ENCODE assay signal across 17 cellular contexts in the genomic region with DNA sequence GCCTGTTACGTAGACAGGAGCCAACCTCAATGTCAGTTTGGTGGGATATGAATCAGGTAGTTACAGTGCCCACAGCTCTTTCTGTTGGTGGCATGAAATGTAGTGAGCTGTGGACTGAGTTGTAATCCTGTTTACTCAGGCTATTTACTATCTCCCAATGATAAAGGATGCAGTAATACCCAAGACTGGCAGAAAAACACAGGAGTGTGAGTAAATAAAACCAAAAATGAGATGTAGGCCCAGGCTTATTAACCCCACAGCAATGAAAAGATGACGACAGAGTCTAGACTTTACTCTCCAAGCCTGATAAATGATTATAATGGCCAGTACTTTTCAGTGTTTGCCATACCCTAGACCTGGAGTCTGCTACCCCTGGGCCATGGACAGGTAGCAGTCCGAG. TPM values are rescaled to one million over a fixed set of nuclear protein-coding genes. Genes with fewer than 3 reads are reported as not detected.
DNase-seq lines count a peak whose midpoint lies in the region; ATAC-seq and TF ChIP-seq lines count a peak whose summit lies in the region.
"Had no signal": no experiment of that assay in that cellular context is flagged by ENCODE, and none has a peak within 500 bp of the region (broad histone marks: within the 10 kb centered on the region; RNA-seq: fewer than 3 reads in every experiment).

No MANE protein-coding gene starts in this region.

- CTCF ChIA-PET in Calu3 (lab: Charles Lee) = interaction anchor here (1.2 kb wide), 1 partner anchor 9 kb away, joined by 6 read pairs; no protein-coding TSS in a partner anchor

- H3K27ac ChIP-seq in aorta (ENCODE audit: low read depth in 1 of 2, low read length in 2 of 2) = no peak overlapping the region
- H3K27ac ChIP-seq in heart left ventricle = no peak overlapping the region
- H3K27ac ChIP-seq: 22Rv1; A549; BLaER1 treated with 17β-estradiol and CSF1 and Interleukin-3, amounts not matched to agents 10 nM and 100 nM; C4-2B had no signal

- peaks cover 6% of the 10 kb centered on the region for H3K9me3 Mint-ChIP-seq in Calu3 (ENCODE audit: low read depth, unreplicated experiment)

- peak overlapping the region; percentile 93 for H3K27ac Mint-ChIP-seq in Calu3 (ENCODE audit: unreplicated experiment)
- H3K27ac Mint-ChIP-seq: B cell; CD4-positive, alpha-beta T cell; CD8-positive, alpha-beta memory T cell had no signal

- intact Hi-C loops in Calu3 (cut with micrococcal nuclease; ENCODE audit: unreplicated experiment) (no loop called here), aorta (cut with DNase I) (no loop called here), heart left ventricle (cut with DNase I) (no loop called here)

- peak; percentile 66 for DNase-seq in NCI-H146 (lab: John Stamatoyannopoulos, UW)
- DNase-seq in NCI-H146 treated with DMSO at 0.1 percent for 48 hours (lab: John Stamatoyannopoulos, UW; ENCODE audit: unreplicated experiment) = no peak
- no peak for DNase-seq in Calu3
- DNase-seq in NCI-H69 (lab: John Stamatoyannopoulos, UW) = peak; percentile 95
- DNase-seq in aorta = no peak
- DNase-seq in heart left ventricle = no peak
- DNase-seq: AML-193; CD4-positive, alpha-beta T cell; CD8-positive, alpha-beta memory T cell; COR-L47; DMS79 treated with DMSO at 0.1 percent for 48 hours; GF-D8 had no signal

- no peak overlapping the region for H3K4me3 ChIP-seq in aorta (ENCODE audit: low read length in 2 of 2)
- H3K4me3 ChIP-seq in heart left ventricle = no peak overlapping the region
- H3K4me3 ChIP-seq: A549; BLaER1 treated with 17β-estradiol and CSF1 and Interleukin-3, amounts not matched to agents 10 nM and 100 nM had no signal

- H3K27me3 Mint-ChIP-seq in Calu3 (ENCODE audit: unreplicated experiment) = no peaks in the 10 kb centered on the region
- H3K27me3 Mint-ChIP-seq: B cell; CD4-positive, alpha-beta T cell; CD8-positive, alpha-beta memory T cell had no signal

- peaks cover 42% of the 10 kb centered on the region for H3K36me3 Mint-ChIP-seq in Calu3 (ENCODE audit: insufficient read depth, unreplicated experiment)

- no peaks in the 10 kb centered on the region for H3K36me3 ChIP-seq in aorta (ENCODE audit: control insufficient read depth in 1 of 2, insufficient read depth in 2 of 2, low read length in 1 of 2)
- no peaks in the 10 kb centered on the region for H3K36me3 ChIP-seq in heart left ventricle
- H3K36me3 ChIP-seq: BLaER1 treated with 17β-estradiol and CSF1 and Interleukin-3, amounts not matched to agents 10 nM and 100 nM had no signal

- ATAC-seq in aorta (ENCODE audit: low FRiP score) (no peak), heart left ventricle (no peak)
- ATAC-seq: A549 had no signal

- no peak overlapping the region for H3K4me3 Mint-ChIP-seq in Calu3 (ENCODE audit: low read depth, unreplicated experiment)
- H3K4me3 Mint-ChIP-seq: B cell; CD4-positive, alpha-beta T cell; CD8-positive, alpha-beta memory T cell had no signal

- WGBS in aorta, 2 donors = 91 to 94% methylated on average over 3 of the region's 3 CpGs
- 88 to 94% (median 92%) methylated on average over 3 of the region's 3 CpGs for WGBS in heart left ventricle, 4 donors

- no peaks in the 10 kb centered on the region for H3K4me1 ChIP-seq in aorta (ENCODE audit: control insufficient read depth in 1 of 2, insufficient read depth in 2 of 2, low read length in 2 of 2)
- no peaks in the 10 kb centered on the region for H3K4me1 ChIP-seq in heart left ventricle
- H3K4me1 ChIP-seq: A549; BLaER1 treated with 17β-estradiol and CSF1 and Interleukin-3, amounts not matched to agents 10 nM and 100 nM had no signal

- H3K9me3 ChIP-seq in aorta (ENCODE audit: control insufficient read depth, low read length) (no peaks in the 10 kb centered on the region), heart left ventricle (peaks cover 0 to 6% (median 0%) of the 10 kb centered on the region in 12 donors)
- H3K9me3 ChIP-seq: A549 had no signal

- BruUV-seq in Calu3 (replicated peaks; lab: Mats Ljungman, UMichigan) = no TSS peak

- H3K4me1 Mint-ChIP-seq in Calu3 (ENCODE audit: low read depth, unreplicated experiment) = peaks cover 69% of the 10 kb centered on the region
- H3K4me1 Mint-ChIP-seq: B cell; CD8-positive, alpha-beta memory T cell had no signal

- H3K27me3 ChIP-seq in aorta (ENCODE audit: control insufficient read depth in 1 of 2, insufficient read depth in 2 of 2, low read length in 1 of 2) (no peaks in the 10 kb centered on the region), heart left ventricle (no peaks in the 10 kb centered on the region)
- H3K27me3 ChIP-seq: BLaER1 treated with 17β-estradiol and CSF1 and Interleukin-3, amounts not matched to agents 10 nM and 100 nM had no signal

- TF ChIP-seq CTCF in Calu3 (IDR thresholded peaks at IDR 0.05; ENCODE audit: unreplicated experiment) (no peak), heart left ventricle (IDR thresholded peaks at IDR 0.05) (no peak)

- no peak for TF ChIP-seq POLR2A in heart left ventricle (IDR thresholded peaks at IDR 0.05)

RNA-seq across cellular contexts. Expression of a gene that starts 22.8 kb away (rescaled TPM):
- total RNA-seq in Calu3 (2022) (261 and 357 TPM in 2 replicates), aorta (10 to 100 TPM; 23.3 to 51.4 TPM), heart left ventricle (1 to 10 TPM; 3.7 to 8.9 (median 4.7) TPM)
- polyA plus RNA-seq in aorta (10 to 100 TPM in 1 of 2 donors, 1 to 10 TPM in 1; 3.3 to 17.1 TPM), heart left ventricle (1 to 10 TPM; 1.8 to 2.1 TPM)
- total RNA-seq: B cell; CD4-positive, alpha-beta T cell had no signal
- polyA plus RNA-seq: CD8-positive, alpha-beta memory T cell had no signal

Comparison
In these comparisons a context has a peak if more than half of its experiments do, and no peak if none do; other contexts are left out.
1. DNase-seq: peak in NCI-H146 (single experiment) and NCI-H69 (single experiment); none in NCI-H146 treated with DMSO at 0.1 percent for 48 hours (single experiment), Calu3 (single experiment), aorta (0 of 2) and heart left ventricle (0 of 5).